Comparison of ENCODE assay signal across 13 cellular contexts in the genomic region with DNA sequence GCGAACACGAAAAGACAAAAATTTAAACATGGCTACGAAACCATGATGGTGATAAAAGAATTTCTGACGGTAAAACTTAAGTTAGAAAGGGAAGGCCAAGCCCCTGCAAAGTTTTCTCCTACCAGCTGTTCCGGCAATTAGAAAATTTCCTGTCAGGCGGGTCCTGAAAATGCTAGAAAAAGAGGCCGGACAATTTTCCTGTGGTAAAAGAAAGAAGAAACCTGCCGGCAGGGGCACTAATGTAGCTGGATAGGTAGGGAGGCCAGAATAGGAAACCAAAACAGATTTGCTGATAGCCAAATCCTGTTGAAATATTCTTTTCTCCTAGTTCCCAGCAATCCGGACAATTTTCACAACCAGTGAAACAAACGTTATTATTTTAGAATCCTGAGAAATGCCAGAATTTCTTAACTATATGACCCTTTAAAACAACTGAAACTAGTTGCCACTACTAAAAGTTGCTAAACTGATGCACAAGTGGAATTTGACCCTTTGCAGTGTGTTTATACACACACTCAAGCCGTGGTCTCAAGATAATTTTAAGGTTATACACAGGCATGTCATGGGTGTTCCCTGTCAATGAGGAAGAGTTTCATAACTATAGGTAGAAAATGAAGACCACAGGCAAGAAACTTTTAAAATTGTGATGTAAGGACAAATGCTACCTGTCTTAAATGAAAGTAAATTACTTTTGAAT. TPM values are rescaled to one million over a fixed set of nuclear protein-coding genes. Genes with fewer than 3 reads are reported as not detected.
A peak's percentile ranks its signal among the peaks of the same experiment; 100 is the strongest.
DNase-seq lines count a peak whose midpoint lies in the region; ATAC-seq and TF ChIP-seq lines count a peak whose summit lies in the region.
"Had no signal": no experiment of that assay in that cellular context is flagged by ENCODE, and none has a peak within 500 bp of the region (broad histone marks: within the 10 kb centered on the region; RNA-seq: fewer than 3 reads in every experiment).

No MANE protein-coding gene starts in this region.

- ATAC-seq in Right ventricle myocardium superior (ENCODE audit: poor library complexity) (peak; percentile 45), Right ventricle myocardium inferior (no peak), gastroesophageal sphincter (peak; percentile 58), HG02970 (IDR thresholded peaks at IDR 0.05; ENCODE audit: low FRiP score, unreplicated experiment) (no peak)

- peak overlapping the region in 2 of 4 donors; percentile 11 to 39 for H3K27ac ChIP-seq in gastroesophageal sphincter
- H3K27ac ChIP-seq in MM.1S (ENCODE audit: low read length), result no peak overlapping the region
- H3K27ac ChIP-seq: tibial artery had no signal

- 45 to 52% methylated on average over 9 to 11 of the region's 11 CpGs for WGBS in gastroesophageal sphincter (ENCODE audit: low coverage in 1 of 2), 2 donors

- H3K27me3 ChIP-seq in gastroesophageal sphincter, result no peaks in the 10 kb centered on the region
- no peaks in the 10 kb centered on the region for H3K27me3 ChIP-seq in MM.1S (replicated peaks; ENCODE audit: insufficient read depth, low read length)
- H3K27me3 ChIP-seq: tibial artery had no signal

- no peaks in the 10 kb centered on the region for H4K20me1 ChIP-seq in MM.1S (ENCODE audit: insufficient read depth, low read length)

- intact Hi-C loops in Right ventricle myocardium superior (cut with DNase I) (no loop called here), Right ventricle myocardium inferior (cut with DNase I) (loop anchor here (5.0 kb wide), 1 partner anchor 48 kb away; the partner anchor contains the start of gene RPS6KA3)

- no peak overlapping the region for H2AFZ ChIP-seq in MM.1S (ENCODE audit: low read length)

- no peaks in the 10 kb centered on the region for H3F3A ChIP-seq in MM.1S (ENCODE audit: insufficient read depth, low read length)

- H3K79me2 ChIP-seq in MM.1S (ENCODE audit: low read length), result 0 out of 2 replicates have a peak, but pooled peaks cover under 1% of the 10 kb centered on the region

- H3K4me1 ChIP-seq in gastroesophageal sphincter (no peaks in the 10 kb centered on the region), MM.1S (ENCODE audit: low read length) (no peaks in the 10 kb centered on the region)
- H3K4me1 ChIP-seq: tibial artery had no signal

- H3K9me3 ChIP-seq in gastroesophageal sphincter, result no peaks in the 10 kb centered on the region
- H3K9me3 ChIP-seq in MM.1S (replicated peaks; ENCODE audit: insufficient read depth, low read length), result no peaks in the 10 kb centered on the region
- H3K9me3 ChIP-seq: tibial artery had no signal

- no peak for TF ChIP-seq POLR2A in gastroesophageal sphincter (IDR thresholded peaks at IDR 0.05)

- no peaks in the 10 kb centered on the region for H3K36me3 ChIP-seq in gastroesophageal sphincter
- H3K36me3 ChIP-seq in MM.1S (replicated peaks; ENCODE audit: insufficient read depth, low read length), result no peaks in the 10 kb centered on the region
- H3K36me3 ChIP-seq: tibial artery had no signal

- no peak overlapping the region for H3K4me2 ChIP-seq in MM.1S (ENCODE audit: low read depth, low read length)

- TF ChIP-seq EP300 in gastroesophageal sphincter (IDR thresholded peaks at IDR 0.05), result no peak

- no peaks in the 10 kb centered on the region for H3K9me2 ChIP-seq in MM.1S (replicated peaks; ENCODE audit: insufficient read depth, low read length)

- DNase-seq in Right ventricle myocardium superior (no peak), Right ventricle myocardium inferior (ENCODE audit: missing footprints) (no peak), mucosa of gallbladder (ENCODE audit: low spot score) (peak; percentile 15), NCI-H1092 (lab: John Stamatoyannopoulos, UW) (no peak), MM.1S (no peak)
- no peak for DNase-seq in activated effector memory CD4-positive, alpha-beta T cell treated with Interleukin-2 at 50 U/mL for 16 hours
- DNase-seq: ACHN; activated B cell treated with CpG ODN at 0.5 μM for 24 hours; activated T-cell treated with anti-CD3 and anti-CD28 coated beads, Interleukin-2, amount 50 U/mL, for 48 hours; NCI-H2081 treated with DMSO at 0.1 percent for 48 hours had no signal

- H3K9ac ChIP-seq in MM.1S (ENCODE audit: low read length), result no peak overlapping the region

- TF ChIP-seq CTCF in gastroesophageal sphincter (IDR thresholded peaks at IDR 0.05) (no peak), MM.1S (IDR thresholded peaks at IDR 0.05; ENCODE audit: low read length) (no peak)

- H3K4me3 ChIP-seq in gastroesophageal sphincter, result peak overlapping the region in 1 of 2 donors; percentile 19
- no peak overlapping the region for H3K4me3 ChIP-seq in MM.1S (ENCODE audit: low read length)
- H3K4me3 ChIP-seq: tibial artery had no signal

RNA-seq across cellular contexts. Expression of gene RPS6KA3, which starts 47.8 kb away (rescaled TPM):
- total RNA-seq in Right ventricle myocardium superior (33.5 TPM), Right ventricle myocardium inferior (34.8 TPM), gastroesophageal sphincter (10 to 100 TPM; 33.8 to 55.4 (median 46.4) TPM), mucosa of gallbladder (51.9 TPM)

Comparison
In these comparisons a context has a peak if more than half of its experiments do, and no peak if none do; other contexts are left out.
1. ATAC-seq: peak in Right ventricle myocardium superior (single experiment) and gastroesophageal sphincter (single experiment); none in Right ventricle myocardium inferior (single experiment) and HG02970 (single experiment).